In genomic region chr4:64899563-64899962, GRCh38 we compare ENCODE assay signal across 18 cellular contexts.
DNase-seq lines count a peak whose midpoint lies in the region; ATAC-seq and TF ChIP-seq lines count a peak whose summit lies in the region.
"Had no signal": no experiment of that assay in that cellular context is flagged by ENCODE, and none has a peak within 500 bp of the region (broad histone marks: within the 10 kb centered on the region; RNA-seq: fewer than 3 reads in every experiment).

No MANE protein-coding gene starts in this region.

- no peak for TF ChIP-seq CTCF in foreskin keratinocyte (conservative IDR thresholded peaks at IDR 0.05)
- no peak for TF ChIP-seq CTCF in heart left ventricle (IDR thresholded peaks at IDR 0.05)
- no peak for TF ChIP-seq CTCF in prostate gland (IDR thresholded peaks at IDR 0.05)

- H3K4me3 ChIP-seq in heart left ventricle: no peak overlapping the region
- H3K4me3 ChIP-seq in prostate gland: no peak overlapping the region
- H3K4me3 ChIP-seq: BLaER1 treated with 17β-estradiol and CSF1 and Interleukin-3, amounts not matched to agents 10 nM and 100 nM; K562 had no signal

- H3K9me3 ChIP-seq in heart left ventricle (no peaks in the 10 kb centered on the region), prostate gland (no peaks in the 10 kb centered on the region)
- H3K9me3 ChIP-seq: BLaER1 treated with 17β-estradiol and CSF1 and Interleukin-3, amounts not matched to agents 10 nM and 100 nM had no signal

- no peak for TF ChIP-seq POLR2A in heart left ventricle (IDR thresholded peaks at IDR 0.05)
- TF ChIP-seq POLR2A in prostate gland (IDR thresholded peaks at IDR 0.05): no peak

- ATAC-seq in foreskin keratinocyte (peak; percentile 14), heart left ventricle (no peak)
- ATAC-seq: K562 had no signal

- H3K27ac Mint-ChIP-seq in activated CD4-positive, alpha-beta memory T cell treated with anti-CD3 and anti-CD28 coated beads, Interleukin-2, amount 10 ng/mL, durations not matched to agents 7 days and 5 days: no peak overlapping the region

- DNase-seq in EL (peak; percentile 31), amniotic stem cell (lab: John Stamatoyannopoulos, UW) (peak; percentile 27), foreskin keratinocyte (peak; percentile 12 to 53), non-pigmented ciliary epithelial cell (ENCODE audit: low read depth) (peak; percentile 5), heart left ventricle (no peak), prostate gland (ENCODE audit: low spot score) (no peak), HUDEP-2 (lab: John Stamatoyannopoulos, UW; ENCODE audit: unreplicated experiment in 76 of 76) (no peak)
- DNase-seq in activated CD4-positive, alpha-beta memory T cell treated with anti-CD3 and anti-CD28 coated beads, Interleukin-2, amount 10 ng/mL, durations not matched to agents 7 days and 5 days: no peak
- DNase-seq: DMS 273 treated with DMSO at 0.1 percent for 48 hours; MV-4-11; NCI-H1417 treated with DMSO at 0.1 percent for 48 hours; NCI-H2029; NCI-H2171; NCI-H446 treated with DMSO at 0.1 percent for 48 hours; NK-92 treated with Interleukin-12 subunit alpha and Interleukin-12 subunit beta, amount 100 ng/mL, for 24 hours; SHP77 treated with DMSO at 0.1 percent for 48 hours had no signal

- no peaks in the 10 kb centered on the region for H3K4me1 Mint-ChIP-seq in activated CD4-positive, alpha-beta memory T cell treated with anti-CD3 and anti-CD28 coated beads, Interleukin-2, amount 10 ng/mL, durations not matched to agents 7 days and 5 days

- no peak overlapping the region for H3K27ac ChIP-seq in foreskin keratinocyte
- no peak overlapping the region for H3K27ac ChIP-seq in heart left ventricle
- no peak overlapping the region for H3K27ac ChIP-seq in prostate gland
- H3K27ac ChIP-seq: BLaER1 treated with 17β-estradiol and CSF1 and Interleukin-3, amounts not matched to agents 10 nM and 100 nM had no signal

- H3K4me1 ChIP-seq in foreskin keratinocyte (no peaks in the 10 kb centered on the region), heart left ventricle (no peaks in the 10 kb centered on the region), prostate gland (replicated peaks) (no peaks in the 10 kb centered on the region)
- H3K4me1 ChIP-seq: BLaER1 treated with 17β-estradiol and CSF1 and Interleukin-3, amounts not matched to agents 10 nM and 100 nM had no signal

- H3K9me3 Mint-ChIP-seq in activated CD4-positive, alpha-beta memory T cell treated with anti-CD3 and anti-CD28 coated beads, Interleukin-2, amount 10 ng/mL, durations not matched to agents 7 days and 5 days: peaks cover 3% of the 10 kb centered on the region

- no peak overlapping the region for H3K4me3 Mint-ChIP-seq in activated CD4-positive, alpha-beta memory T cell treated with anti-CD3 and anti-CD28 coated beads, Interleukin-2, amount 10 ng/mL, durations not matched to agents 7 days and 5 days

- intact Hi-C loops in heart left ventricle (cut with DNase I): no loop called here
- intact Hi-C loops in prostate gland (cut with DNase I): no loop called here

- H3K36me3 Mint-ChIP-seq in activated CD4-positive, alpha-beta memory T cell treated with anti-CD3 and anti-CD28 coated beads, Interleukin-2, amount 10 ng/mL, durations not matched to agents 7 days and 5 days (ENCODE audit: low read depth): no peaks in the 10 kb centered on the region

- CTCF ChIA-PET in activated CD4-positive, alpha-beta memory T cell treated with anti-CD3 and anti-CD28 coated beads, Interleukin-2, amount 10 ng/mL, durations not matched to agents 7 days and 5 days (lab: Charles Lee): no interaction called here

- no peaks in the 10 kb centered on the region for H3K27me3 ChIP-seq in foreskin keratinocyte
- no peaks in the 10 kb centered on the region for H3K27me3 ChIP-seq in heart left ventricle
- no peaks in the 10 kb centered on the region for H3K27me3 ChIP-seq in prostate gland (replicated peaks; ENCODE audit: insufficient read depth)
- H3K27me3 ChIP-seq: BLaER1 treated with 17β-estradiol and CSF1 and Interleukin-3, amounts not matched to agents 10 nM and 100 nM had no signal

- no peaks in the 10 kb centered on the region for H3K27me3 Mint-ChIP-seq in activated CD4-positive, alpha-beta memory T cell treated with anti-CD3 and anti-CD28 coated beads, Interleukin-2, amount 10 ng/mL, durations not matched to agents 7 days and 5 days

- H3K36me3 ChIP-seq in heart left ventricle: no peaks in the 10 kb centered on the region
- H3K36me3 ChIP-seq in prostate gland: no peaks in the 10 kb centered on the region
- H3K36me3 ChIP-seq: BLaER1 treated with 17β-estradiol and CSF1 and Interleukin-3, amounts not matched to agents 10 nM and 100 nM had no signal

- POLR2A ChIA-PET in activated CD4-positive, alpha-beta memory T cell treated with anti-CD3 and anti-CD28 coated beads, Interleukin-2, amount 10 ng/mL, durations not matched to agents 7 days and 5 days (lab: Charles Lee): no interaction called here

Comparison
In these comparisons a context has a peak if more than half of its experiments do, and no peak if none do; other contexts are left out.
1. DNase-seq: peak in EL (single experiment), amniotic stem cell (single experiment), foreskin keratinocyte (2 of 2) and non-pigmented ciliary epithelial cell (single experiment); none in heart left ventricle (0 of 5), prostate gland (single experiment), HUDEP-2 (0 of 76) and activated CD4-positive, alpha-beta memory T cell treated with anti-CD3 and anti-CD28 coated beads, Interleukin-2, amount 10 ng/mL, durations not matched to agents 7 days and 5 days (single experiment).